In genomic region chr1:7407980-7408770, GRCh38 we compare ENCODE assay signal across 21 cellular contexts.
DNase-seq lines count a peak whose midpoint lies in the region; ATAC-seq and TF ChIP-seq lines count a peak whose summit lies in the region.
"Had no signal": no experiment of that assay in that cellular context is flagged by ENCODE, and none has a peak within 500 bp of the region (broad histone marks: within the 10 kb centered on the region; RNA-seq: fewer than 3 reads in every experiment).

No MANE protein-coding gene starts in this region.

- H3K27me3 Mint-ChIP-seq in T-helper 2 cell treated with Interferon-gamma antibody and Interleukin-4, amounts not matched to agents 5 μg/mL and 100 μg/mL, for 36 hours (ENCODE audit: low read depth), result no peaks in the 10 kb centered on the region
- no peaks in the 10 kb centered on the region for H3K27me3 Mint-ChIP-seq in endodermal cell (ENCODE audit: insufficient read depth)

- H3K4me3 Mint-ChIP-seq in T-helper 2 cell treated with Interferon-gamma antibody and Interleukin-4, amounts not matched to agents 5 μg/mL and 100 μg/mL, for 36 hours, result no peak overlapping the region
- no peak overlapping the region for H3K4me3 Mint-ChIP-seq in endodermal cell
- H3K4me3 Mint-ChIP-seq: stimulated activated effector memory CD8-positive, alpha-beta T cell treated with anti-CD3 and anti-CD28 coated beads, Interleukin-12 subunit alpha, Interleukin-12 subunit beta, amount 100 ng/mL, for 72 hours had no signal

- no peaks in the 10 kb centered on the region for H3K9me3 Mint-ChIP-seq in T-helper 2 cell treated with Interferon-gamma antibody and Interleukin-4, amounts not matched to agents 5 μg/mL and 100 μg/mL, for 36 hours
- H3K9me3 Mint-ChIP-seq in endodermal cell, result no peaks in the 10 kb centered on the region
- H3K9me3 Mint-ChIP-seq: stimulated activated effector memory CD8-positive, alpha-beta T cell treated with anti-CD3 and anti-CD28 coated beads, Interleukin-12 subunit alpha, Interleukin-12 subunit beta, amount 100 ng/mL, for 72 hours had no signal

- H3K9me3 ChIP-seq in endodermal cell (ENCODE audit: control insufficient read depth, low read length), result no peaks in the 10 kb centered on the region
- no peaks in the 10 kb centered on the region for H3K9me3 ChIP-seq in spleen
- H3K9me3 ChIP-seq in tibial nerve, result no peaks in the 10 kb centered on the region
- H3K9me3 ChIP-seq: left lung, mucosa of descending colon, tibial artery had no signal

- TF ChIP-seq EP300 in tibial nerve (IDR thresholded peaks at IDR 0.05), result no peak

- DNase-seq in T-helper 2 cell treated with Interferon-gamma antibody and Interleukin-4, amounts not matched to agents 5 μg/mL and 100 μg/mL, for 36 hours (ENCODE audit: low spot score), result peak; percentile 1
- DNase-seq in T-helper 2 cell (no peak), endodermal cell (peak; percentile 24), spleen (peak; percentile 55), tibial nerve (ENCODE audit: low spot score in 2 of 2) (no peak)
- DNase-seq: activated CD4-positive, CD25-positive, alpha-beta regulatory T cell; amniotic stem cell; Calu3; central memory CD4-positive, alpha-beta T cell; effector CD8-positive, alpha-beta T cell; EL; mucosa of descending colon; NCI-H1417; NCI-H69 had no signal

- intact Hi-C loops in spleen (cut with DNase I; ENCODE audit: low total_unique reads), result no loop called here

- TF ChIP-seq POLR2A in spleen (IDR thresholded peaks at IDR 0.05), result no peak
- TF ChIP-seq POLR2A in tibial nerve (IDR thresholded peaks at IDR 0.05), result no peak

- no peak overlapping the region for H3K27ac Mint-ChIP-seq in T-helper 2 cell treated with Interferon-gamma antibody and Interleukin-4, amounts not matched to agents 5 μg/mL and 100 μg/mL, for 36 hours
- H3K27ac Mint-ChIP-seq in endodermal cell, result no peak overlapping the region
- H3K27ac Mint-ChIP-seq: stimulated activated effector memory CD8-positive, alpha-beta T cell treated with anti-CD3 and anti-CD28 coated beads, Interleukin-12 subunit alpha, Interleukin-12 subunit beta, amount 100 ng/mL, for 72 hours had no signal

- peak overlapping the region; percentile 43 for H3K4me2 ChIP-seq in KMS-11

- H3K4me1 ChIP-seq in KMS-11 (ENCODE audit: low read depth, poor library complexity, severe bottlenecking), result peaks cover 70% of the 10 kb centered on the region
- no peaks in the 10 kb centered on the region for H3K4me1 ChIP-seq in endodermal cell (ENCODE audit: control insufficient read depth, insufficient read depth, low read length)
- H3K4me1 ChIP-seq in spleen, result no peaks in the 10 kb centered on the region
- no peaks in the 10 kb centered on the region for H3K4me1 ChIP-seq in tibial nerve
- H3K4me1 ChIP-seq: left lung, tibial artery had no signal

- no peak overlapping the region for H3K4me3 ChIP-seq in KMS-11 (IDR thresholded peaks at IDR 0.05; ENCODE audit: insufficient read depth, low read depth, low read length)
- no peak overlapping the region for H3K4me3 ChIP-seq in endodermal cell (ENCODE audit: low read length)
- H3K4me3 ChIP-seq in spleen, result no peak overlapping the region
- H3K4me3 ChIP-seq in tibial nerve, result no peak overlapping the region
- H3K4me3 ChIP-seq: left lung, mucosa of descending colon, tibial artery had no signal

- H3K27me3 ChIP-seq in KMS-11 (ENCODE audit: insufficient read depth, low read depth) (no peaks in the 10 kb centered on the region), endodermal cell (ENCODE audit: control insufficient read depth, insufficient read depth, low read length, poor library complexity, severe bottlenecking) (no peaks in the 10 kb centered on the region), spleen (replicated peaks in 1 of 7) (peaks cover 0 to 5% (median 0%) of the 10 kb centered on the region in 7 donors), tibial nerve (no peaks in the 10 kb centered on the region)
- H3K27me3 ChIP-seq: left lung, tibial artery had no signal

- no peak for ATAC-seq in HG03520 (IDR thresholded peaks at IDR 0.05; ENCODE audit: unreplicated experiment)
- ATAC-seq in GM18858 (IDR thresholded peaks at IDR 0.05; ENCODE audit: unreplicated experiment), result no peak
- ATAC-seq: left lung; mucosa of descending colon; stimulated activated effector memory CD8-positive, alpha-beta T cell treated with anti-CD3 and anti-CD28 coated beads, Interleukin-12 subunit alpha, Interleukin-12 subunit beta, amount 100 ng/mL, for 72 hours had no signal

- H3K4me1 Mint-ChIP-seq in T-helper 2 cell treated with Interferon-gamma antibody and Interleukin-4, amounts not matched to agents 5 μg/mL and 100 μg/mL, for 36 hours (ENCODE audit: low read depth), result no peaks in the 10 kb centered on the region
- H3K4me1 Mint-ChIP-seq in endodermal cell, result peaks cover 1% of the 10 kb centered on the region
- H3K4me1 Mint-ChIP-seq: stimulated activated effector memory CD8-positive, alpha-beta T cell treated with anti-CD3 and anti-CD28 coated beads, Interleukin-12 subunit alpha, Interleukin-12 subunit beta, amount 100 ng/mL, for 72 hours had no signal

- TF ChIP-seq CTCF in KMS-11 (conservative IDR thresholded peaks at IDR 0.05; ENCODE audit: low read depth, low read length) (no peak), endodermal cell (conservative IDR thresholded peaks at IDR 0.05) (no peak), spleen (IDR thresholded peaks at IDR 0.05 in 8 of 11, conservative IDR thresholded peaks at IDR 0.05 in 3 of 11) (no peak), tibial nerve (IDR thresholded peaks at IDR 0.05) (no peak)

- no peaks in the 10 kb centered on the region for H3K36me3 ChIP-seq in KMS-11 (ENCODE audit: insufficient read depth)
- no peaks in the 10 kb centered on the region for H3K36me3 ChIP-seq in endodermal cell (ENCODE audit: control insufficient read depth, insufficient read depth, low read length)
- no peaks in the 10 kb centered on the region for H3K36me3 ChIP-seq in spleen
- no peaks in the 10 kb centered on the region for H3K36me3 ChIP-seq in tibial nerve
- H3K36me3 ChIP-seq: left lung, tibial artery had no signal

- no peaks in the 10 kb centered on the region for H3K36me3 Mint-ChIP-seq in T-helper 2 cell treated with Interferon-gamma antibody and Interleukin-4, amounts not matched to agents 5 μg/mL and 100 μg/mL, for 36 hours (ENCODE audit: low read depth)
- no peaks in the 10 kb centered on the region for H3K36me3 Mint-ChIP-seq in endodermal cell (ENCODE audit: low read depth)
- H3K36me3 Mint-ChIP-seq: stimulated activated effector memory CD8-positive, alpha-beta T cell treated with anti-CD3 and anti-CD28 coated beads, Interleukin-12 subunit alpha, Interleukin-12 subunit beta, amount 100 ng/mL, for 72 hours had no signal

- H3K79me2 ChIP-seq in KMS-11 (ENCODE audit: insufficient read depth, low read depth), result no peaks in the 10 kb centered on the region

- no peaks in the 10 kb centered on the region for H4K20me1 ChIP-seq in KMS-11 (ENCODE audit: insufficient read depth)

- peak overlapping the region; percentile 75; the same call in 1 of the 2 replicates for H3K9ac ChIP-seq in KMS-11
- no peak overlapping the region for H3K9ac ChIP-seq in endodermal cell (ENCODE audit: extremely low read depth, low read length, poor library complexity, severe bottlenecking)

- H2AFZ ChIP-seq in KMS-11 (ENCODE audit: low read depth), result no peak overlapping the region

- WGBS in endodermal cell (ENCODE audit: insufficient coverage in 1 of 2, insufficient read length in 1 of 2), 2 experiments, result 93 to 94% methylated on average over 9 to 23 of the region's 23 CpGs
- WGBS in spleen, 5 donors, result 87 to 95% (median 92%) methylated on average over 15 to 23 of the region's 23 CpGs
- WGBS in tibial nerve, 2 donors, result 87 to 95% methylated on average over 20 to 22 of the region's 23 CpGs

- H3K27ac ChIP-seq in KMS-11, result peak overlapping the region; percentile 91
- H3K27ac ChIP-seq in endodermal cell (ENCODE audit: low read depth, low read length), result no peak overlapping the region
- H3K27ac ChIP-seq in spleen, result no peak overlapping the region
- H3K27ac ChIP-seq in tibial nerve, result no peak overlapping the region
- H3K27ac ChIP-seq: 22Rv1, left lung, tibial artery had no signal

Comparison
In these comparisons a context has a peak if more than half of its experiments do, and no peak if none do; other contexts are left out.
1. DNase-seq: peak in T-helper 2 cell treated with Interferon-gamma antibody and Interleukin-4, amounts not matched to agents 5 μg/mL and 100 μg/mL, for 36 hours (single experiment), endodermal cell (single experiment) and spleen (single experiment); none in T-helper 2 cell (0 of 5) and tibial nerve (0 of 2).